In the genomic region with DNA sequence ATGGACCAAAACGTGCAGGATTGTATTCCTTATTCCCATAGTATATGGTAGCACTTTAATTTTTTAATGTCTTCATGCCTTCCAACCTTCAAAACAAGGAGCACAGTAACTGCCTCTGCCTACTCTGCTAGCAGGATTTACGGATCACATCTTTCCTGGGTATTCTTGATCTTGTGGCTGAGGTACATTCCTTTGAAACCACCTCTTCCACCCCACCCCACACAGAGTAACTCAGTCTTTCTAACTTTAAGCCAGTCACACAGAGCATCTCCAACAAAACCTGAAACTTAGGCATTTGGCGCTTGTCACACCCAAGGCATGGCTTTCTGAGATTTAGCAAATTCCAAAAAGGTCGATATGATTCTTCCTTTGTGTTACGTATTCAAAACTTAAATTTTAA, we compare ENCODE assay signal across 24 cellular contexts. TPM values are rescaled to one million over a fixed set of nuclear protein-coding genes. Genes with fewer than 3 reads are reported as not detected.
DNase-seq lines count a peak whose midpoint lies in the region; ATAC-seq and TF ChIP-seq lines count a peak whose summit lies in the region.
"Had no signal": no experiment of that assay in that cellular context is flagged by ENCODE, and none has a peak within 500 bp of the region (broad histone marks: within the 10 kb centered on the region; RNA-seq: fewer than 3 reads in every experiment).

No MANE protein-coding gene starts in this region.

- no peak overlapping the region for H2BK15ac ChIP-seq in mesendoderm (replicated peaks; ENCODE audit: low read depth)

- no peak overlapping the region for H3K56ac ChIP-seq in mesendoderm (ENCODE audit: low read length)

- no peak overlapping the region for H3K4me2 ChIP-seq in mesendoderm (ENCODE audit: low read length)

- no peak overlapping the region for H3K4me3 Mint-ChIP-seq in activated naive CD8-positive, alpha-beta T cell treated with anti-CD3 and anti-CD28 coated beads for 36 hours
- no peak overlapping the region for H3K4me3 Mint-ChIP-seq in activated T-helper 1 cell treated with anti-CD3 and anti-CD28 coated beads, Interleukin-12 subunit alpha, Interleukin-12 subunit beta, Interleukin-2, Interleukin-4 antibody, amounts not matched to agents 30 ng/mL and 10 ng/mL and 1 ng/mL, durations not matched to agents 14 hours and 24 hours and 36 hours
- H3K4me3 Mint-ChIP-seq: H9, HFFc6 had no signal

- H3K79me2 ChIP-seq in mesendoderm (ENCODE audit: control insufficient read depth, insufficient read depth, low read length), result peaks cover 20% of the 10 kb centered on the region

- H3K4ac ChIP-seq in mesendoderm (ENCODE audit: low read depth, low read length), result no peak overlapping the region

- H3K23ac ChIP-seq in mesendoderm (ENCODE audit: low read length), result no peak overlapping the region

- no peak overlapping the region for H3K9ac ChIP-seq in mesendoderm (ENCODE audit: low read length)
- H3K9ac ChIP-seq: GM23248 had no signal

- H3K36me3 ChIP-seq in mesendoderm (ENCODE audit: control insufficient read depth, insufficient read depth, low read length), result no peaks in the 10 kb centered on the region
- peaks cover 0 to 12% (median 12%) of the 10 kb centered on the region in 3 donors for H3K36me3 ChIP-seq in tibial artery

- WGBS in mesendoderm (ENCODE audit: extremely low coverage, insufficient coverage, low lambda C conversion rate), result 100% methylated on average over 1 of the region's 5 CpGs

- H3K36me3 Mint-ChIP-seq in activated naive CD8-positive, alpha-beta T cell treated with anti-CD3 and anti-CD28 coated beads for 36 hours, result no peaks in the 10 kb centered on the region
- no peaks in the 10 kb centered on the region for H3K36me3 Mint-ChIP-seq in activated T-helper 1 cell treated with anti-CD3 and anti-CD28 coated beads, Interleukin-12 subunit alpha, Interleukin-12 subunit beta, Interleukin-2, Interleukin-4 antibody, amounts not matched to agents 30 ng/mL and 10 ng/mL and 1 ng/mL, durations not matched to agents 14 hours and 24 hours and 36 hours (ENCODE audit: low read depth)

- peaks cover 48% of the 10 kb centered on the region for H3K27me3 Mint-ChIP-seq in activated naive CD8-positive, alpha-beta T cell treated with anti-CD3 and anti-CD28 coated beads for 36 hours
- H3K27me3 Mint-ChIP-seq in activated T-helper 1 cell treated with anti-CD3 and anti-CD28 coated beads, Interleukin-12 subunit alpha, Interleukin-12 subunit beta, Interleukin-2, Interleukin-4 antibody, amounts not matched to agents 30 ng/mL and 10 ng/mL and 1 ng/mL, durations not matched to agents 14 hours and 24 hours and 36 hours (ENCODE audit: insufficient read depth), result peaks cover 31% of the 10 kb centered on the region

- H2BK120ac ChIP-seq in mesendoderm (ENCODE audit: low read depth, low read length), result no peak overlapping the region

- H2AK5ac ChIP-seq in mesendoderm (ENCODE audit: low read length), result no peak overlapping the region

- no peaks in the 10 kb centered on the region for H3K79me1 ChIP-seq in mesendoderm (ENCODE audit: low read length)

- intact Hi-C loops in tibial artery (cut with DNase I; ENCODE audit: low total_unique reads), result no loop called here
- intact Hi-C loops in activated T-helper 1 cell treated with anti-CD3 and anti-CD28 coated beads, Interleukin-12 subunit alpha, Interleukin-12 subunit beta, Interleukin-2, Interleukin-4 antibody, amounts not matched to agents 30 ng/mL and 10 ng/mL and 1 ng/mL, durations not matched to agents 14 hours and 24 hours and 36 hours (cut with micrococcal nuclease), result loop anchor here (5.0 kb wide), 1 partner anchor 1752 kb away; no protein-coding TSS in a partner anchor

- no peaks in the 10 kb centered on the region for H3K9me3 Mint-ChIP-seq in activated naive CD8-positive, alpha-beta T cell treated with anti-CD3 and anti-CD28 coated beads for 36 hours
- no peaks in the 10 kb centered on the region for H3K9me3 Mint-ChIP-seq in activated T-helper 1 cell treated with anti-CD3 and anti-CD28 coated beads, Interleukin-12 subunit alpha, Interleukin-12 subunit beta, Interleukin-2, Interleukin-4 antibody, amounts not matched to agents 30 ng/mL and 10 ng/mL and 1 ng/mL, durations not matched to agents 14 hours and 24 hours and 36 hours
- H3K9me3 Mint-ChIP-seq: HFFc6 had no signal

- H3K4me1 ChIP-seq in mesendoderm (ENCODE audit: control insufficient read depth, low read depth, low read length) (no peaks in the 10 kb centered on the region), tibial artery (no peaks in the 10 kb centered on the region)

- no peak overlapping the region for H3K18ac ChIP-seq in mesendoderm (ENCODE audit: low read length)

- no peak overlapping the region for H2BK5ac ChIP-seq in mesendoderm (ENCODE audit: low read length)

- H3K4me3 ChIP-seq in mesendoderm (ENCODE audit: low read length), result no peak overlapping the region
- H3K4me3 ChIP-seq in tibial artery, result no peak overlapping the region
- H3K4me3 ChIP-seq: GM23248 had no signal

- H3K27ac Mint-ChIP-seq in activated naive CD8-positive, alpha-beta T cell treated with anti-CD3 and anti-CD28 coated beads for 36 hours, result no peak overlapping the region
- no peak overlapping the region for H3K27ac Mint-ChIP-seq in activated T-helper 1 cell treated with anti-CD3 and anti-CD28 coated beads, Interleukin-12 subunit alpha, Interleukin-12 subunit beta, Interleukin-2, Interleukin-4 antibody, amounts not matched to agents 30 ng/mL and 10 ng/mL and 1 ng/mL, durations not matched to agents 14 hours and 24 hours and 36 hours
- H3K27ac Mint-ChIP-seq: CD14-positive monocyte, H9, HFFc6 had no signal

- H3K27ac ChIP-seq in mesendoderm (ENCODE audit: low read depth, low read length) (no peak overlapping the region), tibial artery (peak overlapping the region; percentile 15 to 27)
- H3K27ac ChIP-seq: 22Rv1, GM23248, HL-60 had no signal

- no peak overlapping the region for H4K8ac ChIP-seq in mesendoderm (ENCODE audit: low read depth, low read length)

- H4K5ac ChIP-seq in mesendoderm (ENCODE audit: low read length), result no peak overlapping the region

- no peaks in the 10 kb centered on the region for H3K9me3 ChIP-seq in tibial artery

- no peak for TF ChIP-seq CTCF in tibial artery (IDR thresholded peaks at IDR 0.05)

- H3K4me1 Mint-ChIP-seq in activated naive CD8-positive, alpha-beta T cell treated with anti-CD3 and anti-CD28 coated beads for 36 hours, result peaks cover 4% of the 10 kb centered on the region
- no peaks in the 10 kb centered on the region for H3K4me1 Mint-ChIP-seq in activated T-helper 1 cell treated with anti-CD3 and anti-CD28 coated beads, Interleukin-12 subunit alpha, Interleukin-12 subunit beta, Interleukin-2, Interleukin-4 antibody, amounts not matched to agents 30 ng/mL and 10 ng/mL and 1 ng/mL, durations not matched to agents 14 hours and 24 hours and 36 hours (ENCODE audit: low read depth)

- no peak for ATAC-seq in HG03196 (IDR thresholded peaks at IDR 0.05; ENCODE audit: unreplicated experiment)

- DNase-seq in DMS79 treated with DMSO at 0.1 percent for 48 hours (lab: John Stamatoyannopoulos, UW) (peak; percentile 21), DMS79 (lab: John Stamatoyannopoulos, UW) (no peak), astrocyte of the hippocampus (ENCODE audit: low read depth, low spot score) (peak; percentile 43), mesendoderm (peak; percentile 63), tibial artery (no peak)
- no peak for DNase-seq in activated naive CD8-positive, alpha-beta T cell treated with anti-CD3 and anti-CD28 coated beads for 36 hours
- DNase-seq in activated T-helper 1 cell treated with anti-CD3 and anti-CD28 coated beads, Interleukin-12 subunit alpha, Interleukin-12 subunit beta, Interleukin-2, Interleukin-4 antibody, amounts not matched to agents 30 ng/mL and 10 ng/mL and 1 ng/mL, durations not matched to agents 14 hours and 24 hours and 36 hours (ENCODE audit: low spot score), result no peak
- DNase-seq: AML-193, GM23248, H9, KBM-7, NCI-H1092 treated with DMSO at 0.1 percent for 48 hours, NCI-H1436 treated with DMSO at 0.1 percent for 48 hours, NCI-H1930, NCI-H2227 treated with DMSO at 0.1 percent for 48 hours, NCI-H510A treated with DMSO at 0.1 percent for 48 hours, NCI-H774, Right ventricle myocardium superior had no signal

- H3K27me3 ChIP-seq in mesendoderm (ENCODE audit: insufficient read depth, low read length, poor library complexity) (no peaks in the 10 kb centered on the region), tibial artery (no peaks in the 10 kb centered on the region)

RNA-seq across cellular contexts. Expression of a gene that starts 2.3 kb away (rescaled TPM):
- 21.2 TPM for polyA plus RNA-seq in mesendoderm (2013, experiment 1 of 2)
- 20.1 TPM for polyA plus RNA-seq in mesendoderm (2013, experiment 2 of 2)
- total RNA-seq in activated naive CD8-positive, alpha-beta T cell treated with anti-CD3 and anti-CD28 coated beads for 36 hours, result not detected
- not detected in 2 replicates for total RNA-seq in activated T-helper 1 cell treated with anti-CD3 and anti-CD28 coated beads, Interleukin-12 subunit alpha, Interleukin-12 subunit beta, Interleukin-2, Interleukin-4 antibody, amounts not matched to agents 30 ng/mL and 10 ng/mL and 1 ng/mL, durations not matched to agents 14 hours and 24 hours and 36 hours
- total RNA-seq: HT-29 had no signal
- polyA plus RNA-seq: CD14-positive monocyte had no signal

Comparison
In these comparisons a context has a peak if more than half of its experiments do, and no peak if none do; other contexts are left out.
1. DNase-seq: peak in DMS79 treated with DMSO at 0.1 percent for 48 hours (single experiment), astrocyte of the hippocampus (single experiment) and mesendoderm (single experiment); none in DMS79 (single experiment), tibial artery (0 of 2), activated naive CD8-positive, alpha-beta T cell treated with anti-CD3 and anti-CD28 coated beads for 36 hours (single experiment) and activated T-helper 1 cell treated with anti-CD3 and anti-CD28 coated beads, Interleukin-12 subunit alpha, Interleukin-12 subunit beta, Interleukin-2, Interleukin-4 antibody, amounts not matched to agents 30 ng/mL and 10 ng/mL and 1 ng/mL, durations not matched to agents 14 hours and 24 hours and 36 hours (single experiment).